9 cellular contexts compared by ENCODE assay signal in genomic region chr17:47987240-47987835, GRCh38.
DNase-seq lines count a peak whose midpoint lies in the region; ATAC-seq lines count a peak whose summit lies in the region.
"Had no signal": no experiment of that assay in that cellular context is flagged by ENCODE, and none has a peak within 500 bp of the region (broad histone marks: within the 10 kb centered on the region; RNA-seq: fewer than 3 reads in every experiment).

No MANE protein-coding gene starts in this region.

- H3K4me3 ChIP-seq in stomach smooth muscle (ENCODE audit: low read length in 2 of 2) = peak overlapping the region in 1 of 2 donors; percentile 29

- peaks cover 3 to 5% of the 10 kb centered on the region in 2 donors for H3K36me3 ChIP-seq in stomach smooth muscle (ENCODE audit: control insufficient read depth in 2 of 2, insufficient read depth in 2 of 2, low read length in 2 of 2)

- H3K27ac ChIP-seq in stomach smooth muscle (ENCODE audit: low read length) = peak overlapping the region; percentile 78

- peak overlapping the region; percentile 21 to 44 for H3K9ac ChIP-seq in stomach smooth muscle (ENCODE audit: low read length in 2 of 2)

- ATAC-seq in GM21717 (IDR thresholded peaks at IDR 0.05; ENCODE audit: unreplicated experiment) (no peak), HG02885 (IDR thresholded peaks at IDR 0.05; ENCODE audit: poor library complexity, unreplicated experiment) (no peak)

- DNase-seq in NCI-H524 (lab: John Stamatoyannopoulos, UW) = peak; percentile 17 to 57
- DNase-seq in NCI-H524 treated with DMSO at 0.1 percent for 48 hours (lab: John Stamatoyannopoulos, UW) = no peak
- peak; percentile 31 for DNase-seq in SHP77 treated with DMSO at 0.1 percent for 48 hours (lab: John Stamatoyannopoulos, UW)
- peak; percentile 78 for DNase-seq in islet precursor cell
- no peak for DNase-seq in activated CD4-positive, alpha-beta T cell treated with anti-CD3 and anti-CD28 coated beads, Interleukin-2, amount 50 U/mL, for 4 hours
- DNase-seq: NK-92 treated with Interleukin-12 subunit alpha and Interleukin-12 subunit beta, amount 100 ng/mL, for 24 hours had no signal

- peaks cover 10% of the 10 kb centered on the region for H3K4me1 ChIP-seq in stomach smooth muscle (ENCODE audit: control insufficient read depth, insufficient read depth, low read length)

- H3K27me3 ChIP-seq in stomach smooth muscle (ENCODE audit: control insufficient read depth in 1 of 2, insufficient read depth in 2 of 2, low read length in 2 of 2) = no peaks in the 10 kb centered on the region

- H3K9me3 ChIP-seq in stomach smooth muscle (ENCODE audit: control insufficient read depth in 2 of 2, low read length in 2 of 2) = no peaks in the 10 kb centered on the region

Comparison
In these comparisons a context has a peak if more than half of its experiments do, and no peak if none do; other contexts are left out.
1. DNase-seq: peak in NCI-H524 (2 of 2), SHP77 treated with DMSO at 0.1 percent for 48 hours (single experiment) and islet precursor cell (single experiment); none in NCI-H524 treated with DMSO at 0.1 percent for 48 hours (single experiment) and activated CD4-positive, alpha-beta T cell treated with anti-CD3 and anti-CD28 coated beads, Interleukin-2, amount 50 U/mL, for 4 hours (0 of 2).